ENCODE assay signal across 1 cellular context in the genomic region with DNA sequence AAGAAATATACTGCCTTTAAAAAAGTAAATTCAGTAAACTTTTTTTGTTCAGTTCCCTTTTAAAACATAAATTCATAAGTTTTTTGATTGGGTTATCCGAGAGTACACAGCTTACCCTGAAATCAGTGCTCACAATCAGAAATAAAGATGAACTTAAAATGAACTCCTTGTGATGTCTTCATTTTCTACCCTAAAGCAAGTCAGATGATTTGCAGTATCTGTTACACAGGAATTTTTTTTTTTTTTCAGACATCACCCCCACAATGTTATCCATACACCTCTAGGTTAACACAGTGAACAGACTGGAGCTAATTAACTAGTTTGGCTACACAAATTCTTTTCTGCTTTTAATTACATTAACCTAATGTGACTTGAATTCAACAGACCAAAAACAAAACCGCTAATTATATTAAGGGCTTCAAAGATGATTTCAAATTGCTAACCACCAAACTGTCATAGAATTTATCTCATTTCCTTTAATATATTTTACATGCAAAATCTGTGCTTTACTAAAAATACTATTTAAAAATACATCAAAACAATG.
TF ChIP-seq lines count a peak whose summit lies in the region.

No MANE protein-coding gene starts in this region.

TF ChIP-seq in WTC11, 78 proteins besides CTCF, POLR2A, EP300 and RAD21 (continued from another document):
- TF ChIP-seq, protein P1, sequence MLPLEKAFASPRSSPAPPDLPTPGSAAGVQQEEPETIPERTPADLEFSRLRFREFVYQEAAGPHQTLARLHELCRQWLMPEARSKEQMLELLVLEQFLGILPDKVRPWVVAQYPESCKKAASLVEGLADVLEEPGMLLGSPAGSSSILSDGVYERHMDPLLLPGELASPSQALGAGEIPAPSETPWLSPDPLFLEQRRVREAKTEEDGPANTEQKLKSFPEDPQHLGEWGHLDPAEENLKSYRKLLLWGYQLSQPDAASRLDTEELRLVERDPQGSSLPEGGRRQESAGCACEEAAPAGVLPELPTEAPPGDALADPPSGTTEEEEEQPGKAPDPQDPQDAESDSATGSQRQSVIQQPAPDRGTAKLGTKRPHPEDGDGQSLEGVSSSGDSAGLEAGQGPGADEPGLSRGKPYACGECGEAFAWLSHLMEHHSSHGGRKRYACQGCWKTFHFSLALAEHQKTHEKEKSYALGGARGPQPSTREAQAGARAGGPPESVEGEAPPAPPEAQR (CRISPR knock-in tag; IDR thresholded peaks at IDR 0.05), result no peak
- TF ChIP-seq PRDM15 (CRISPR knock-in tag; IDR thresholded peaks at IDR 0.05) (no peak), FOXK1 (CRISPR knock-in tag; IDR thresholded peaks at IDR 0.05) (no peak), NR2C2 (CRISPR knock-in tag; IDR thresholded peaks at IDR 0.05) (no peak), ZNF281 (CRISPR knock-in tag; IDR thresholded peaks at IDR 0.05) (no peak), ZNF396 (CRISPR knock-in tag; IDR thresholded peaks at IDR 0.05; ENCODE audit: borderline replicate concordance) (no peak), MLX (CRISPR knock-in tag; IDR thresholded peaks at IDR 0.05) (no peak), TEAD1 (CRISPR knock-in tag; IDR thresholded peaks at IDR 0.05) (no peak)
